Comparison of ENCODE assay signal across 9 cellular contexts in genomic region chr17:2391597-2392251, GRCh38. TPM values are rescaled to one million over a fixed set of nuclear protein-coding genes. Genes with fewer than 3 reads are reported as not detected.
DNase-seq lines count a peak whose midpoint lies in the region; FAIRE-seq and TF ChIP-seq lines count a peak whose summit lies in the region.
"Had no signal": no experiment of that assay in that cellular context is flagged by ENCODE, and none has a peak within 500 bp of the region (broad histone marks: within the 10 kb centered on the region; RNA-seq: fewer than 3 reads in every experiment).

No MANE protein-coding gene starts in this region.

- H3K9me3 ChIP-seq in keratinocyte (ENCODE audit: control insufficient read depth, low read depth, low read length) (no peaks in the 10 kb centered on the region), subcutaneous abdominal adipose tissue (ENCODE audit: control insufficient read depth in 5 of 5, low read length in 5 of 5) (no peaks in the 10 kb centered on the region)

- TF ChIP-seq CTCF in keratinocyte (optimal IDR thresholded peaks at IDR 0.05 in 1 of 3, IDR thresholded peaks at IDR 0.05 in 1 of 3, conservative IDR thresholded peaks at IDR 0.05 in 1 of 3; ENCODE audit: extremely low read depth in 1 of 3, insufficient read depth in 2 of 3, low read length in 3 of 3), result no peak

- H3K4me2 ChIP-seq in keratinocyte (ENCODE audit: control insufficient read depth, extremely low read depth, insufficient read depth, low read depth, low read length), result peak overlapping the region; percentile 88

- no peaks in the 10 kb centered on the region for H3K27me3 Mint-ChIP-seq in T-helper 1 cell treated with Interleukin-12 subunit alpha and Interleukin-12 subunit beta and Interleukin-4 antibody, amounts not matched to agents 30 μg/mL and 1 μg/mL, for 36 hours (ENCODE audit: low read depth)
- no peaks in the 10 kb centered on the region for H3K27me3 Mint-ChIP-seq in activated naive CD8-positive, alpha-beta T cell

- no peaks in the 10 kb centered on the region for H3K27me3 ChIP-seq in keratinocyte (ENCODE audit: control insufficient read depth, extremely low read depth, insufficient read depth, low read length)
- H3K27me3 ChIP-seq in subcutaneous abdominal adipose tissue (ENCODE audit: control insufficient read depth in 5 of 5, insufficient read depth in 4 of 5, low read length in 5 of 5), result no peaks in the 10 kb centered on the region

- dilution Hi-C loops in keratinocyte (cut with MboI; ENCODE audit: extremely low pct_ligation_motif_present, low sequenced_read_pairs), result no loop called here

- H3K27ac ChIP-seq in keratinocyte (ENCODE audit: control insufficient read depth, insufficient read depth, low read length) (peak overlapping the region; percentile 66), subcutaneous abdominal adipose tissue (ENCODE audit: low read depth, low read length) (peak overlapping the region; percentile 94)

- H3K9me3 Mint-ChIP-seq in T-helper 1 cell treated with Interleukin-12 subunit alpha and Interleukin-12 subunit beta and Interleukin-4 antibody, amounts not matched to agents 30 μg/mL and 1 μg/mL, for 36 hours, result no peaks in the 10 kb centered on the region
- H3K9me3 Mint-ChIP-seq in activated naive CD8-positive, alpha-beta T cell (ENCODE audit: low read depth), result no peaks in the 10 kb centered on the region

- peaks cover 8% of the 10 kb centered on the region for H3K36me3 Mint-ChIP-seq in T-helper 1 cell treated with Interleukin-12 subunit alpha and Interleukin-12 subunit beta and Interleukin-4 antibody, amounts not matched to agents 30 μg/mL and 1 μg/mL, for 36 hours (ENCODE audit: low read depth)
- no peaks in the 10 kb centered on the region for H3K36me3 Mint-ChIP-seq in activated naive CD8-positive, alpha-beta T cell

- H3K4me1 Mint-ChIP-seq in T-helper 1 cell treated with Interleukin-12 subunit alpha and Interleukin-12 subunit beta and Interleukin-4 antibody, amounts not matched to agents 30 μg/mL and 1 μg/mL, for 36 hours (ENCODE audit: low read depth), result peaks cover 37% of the 10 kb centered on the region
- peaks cover 41% of the 10 kb centered on the region for H3K4me1 Mint-ChIP-seq in activated naive CD8-positive, alpha-beta T cell (ENCODE audit: low read depth)

- H3K36me3 ChIP-seq in keratinocyte (ENCODE audit: control insufficient read depth in 2 of 2, extremely low read depth in 1 of 2, insufficient read depth in 2 of 2, low read length in 2 of 2) (peaks cover 8 to 10% of the 10 kb centered on the region in 2 experiments), subcutaneous abdominal adipose tissue (ENCODE audit: control insufficient read depth in 5 of 5, insufficient read depth in 5 of 5, low read length in 5 of 5) (peaks cover 0 to 23% (median 16%) of the 10 kb centered on the region in 5 donors)

- H4K20me1 ChIP-seq in keratinocyte (ENCODE audit: control insufficient read depth, extremely low read depth, insufficient read depth, low read length), result no peaks in the 10 kb centered on the region

- H3K4me3 ChIP-seq in keratinocyte (ENCODE audit: control insufficient read depth in 2 of 3, extremely low read depth in 1 of 3, insufficient read depth in 2 of 3, low read depth in 1 of 3, low read length in 3 of 3) (peak overlapping the region in 2 of 3 experiments; percentile 50 to 69), subcutaneous abdominal adipose tissue (ENCODE audit: low read depth in 1 of 5, low read length in 5 of 5) (peak overlapping the region; percentile 1 to 71 (median 62))

- H3K9ac ChIP-seq in keratinocyte (ENCODE audit: control insufficient read depth, extremely low read depth, insufficient read depth, low read length), result peak overlapping the region; percentile 77
- peak overlapping the region; percentile 13 to 66 (median 44) for H3K9ac ChIP-seq in subcutaneous abdominal adipose tissue (ENCODE audit: low read length in 5 of 5)

- H3K4me1 ChIP-seq in keratinocyte (ENCODE audit: control insufficient read depth, extremely low read depth, insufficient read depth, low read length) (peaks cover 20% of the 10 kb centered on the region), subcutaneous abdominal adipose tissue (ENCODE audit: control insufficient read depth in 5 of 5, insufficient read depth in 5 of 5, low read length in 5 of 5) (peaks cover 33 to 61% (median 55%) of the 10 kb centered on the region in 5 donors)

- FAIRE-seq in keratinocyte (lab: Jason Lieb, UNC), result no peak
- FAIRE-seq: A204.1 had no signal

- no peaks in the 10 kb centered on the region for H3K9me1 ChIP-seq in keratinocyte (ENCODE audit: control insufficient read depth, extremely low read depth, insufficient read depth, low read length)

- DNase-seq in T-helper 1 cell (no peak), keratinocyte (ENCODE audit: low read depth, low spot score) (no peak), DMS79 treated with DMSO at 0.1 percent for 48 hours (lab: John Stamatoyannopoulos, UW) (no peak), EL (no peak), cerebellar nuclear complex (lab: John Stamatoyannopoulos, UW) (no peak)

- H2AFZ ChIP-seq in keratinocyte (ENCODE audit: control insufficient read depth, low read length), result no peak overlapping the region

- H3K4me3 Mint-ChIP-seq in T-helper 1 cell treated with Interleukin-12 subunit alpha and Interleukin-12 subunit beta and Interleukin-4 antibody, amounts not matched to agents 30 μg/mL and 1 μg/mL, for 36 hours, result peak overlapping the region; percentile 90
- peak overlapping the region; percentile 94 for H3K4me3 Mint-ChIP-seq in activated naive CD8-positive, alpha-beta T cell

- peak overlapping the region; percentile 95 for H3K27ac Mint-ChIP-seq in T-helper 1 cell treated with Interleukin-12 subunit alpha and Interleukin-12 subunit beta and Interleukin-4 antibody, amounts not matched to agents 30 μg/mL and 1 μg/mL, for 36 hours
- H3K27ac Mint-ChIP-seq in activated naive CD8-positive, alpha-beta T cell, result peak overlapping the region; percentile 94

- peaks cover 19% of the 10 kb centered on the region for H3K79me2 ChIP-seq in keratinocyte (ENCODE audit: control insufficient read depth, insufficient read depth, low read length)

RNA-seq across cellular contexts. Expression of gene MNT, which starts 9.1 kb away (rescaled TPM):
- 2.0 to 3.6 TPM (median 2.3 TPM) in 3 replicates for polyA plus RNA-seq in keratinocyte
- 12.9 TPM for polyA plus RNA-seq in keratinocyte (2011; ENCODE audit: low read depth)
- 1.3 and 2.4 TPM in 2 replicates for polyA plus RNA-seq in keratinocyte (2011; cell fraction: cytosol; rRNA removed)
- 12.2 and 20.7 TPM in 2 replicates for polyA plus RNA-seq in keratinocyte (2011; cell fraction: nucleus; rRNA removed)
- polyA plus RNA-seq in keratinocyte (2012; ENCODE audit: low replicate concordance), result 10.4 and 16.5 TPM in 2 replicates
- polyA minus RNA-seq in keratinocyte, result 3.8 to 8.5 TPM (median 4.9 TPM) in 3 replicates
- 10.0 TPM for polyA minus RNA-seq in keratinocyte (2011; cell fraction: cytosol; rRNA and poly(A)+ RNA removed)
- polyA minus RNA-seq in keratinocyte (2011; cell fraction: nucleus; rRNA and poly(A)+ RNA removed), result 7.6 and 10.6 TPM in 2 replicates

RNA-seq across cellular contexts. Expression of gene SGSM2, which starts 54.4 kb away (rescaled TPM):
- 16.4 to 39.4 TPM (median 20.1 TPM) in 3 replicates for polyA plus RNA-seq in keratinocyte
- 9.3 TPM for polyA plus RNA-seq in keratinocyte (2011; ENCODE audit: low read depth)
- polyA plus RNA-seq in keratinocyte (2011; cell fraction: cytosol; rRNA removed), result 10.8 and 18.2 TPM in 2 replicates
- 125 and 176 TPM in 2 replicates for polyA plus RNA-seq in keratinocyte (2011; cell fraction: nucleus; rRNA removed)
- polyA plus RNA-seq in keratinocyte (2012; ENCODE audit: low replicate concordance), result 15.7 and 19.4 TPM in 2 replicates
- polyA minus RNA-seq in keratinocyte, result 26.7 to 52.3 TPM (median 32.0 TPM) in 3 replicates
- polyA minus RNA-seq in keratinocyte (2011; cell fraction: cytosol; rRNA and poly(A)+ RNA removed), result 22.4 TPM
- polyA minus RNA-seq in keratinocyte (2011; cell fraction: nucleus; rRNA and poly(A)+ RNA removed), result 24.4 and 27.1 TPM in 2 replicates

RNA-seq across cellular contexts. Expression of gene TSR1, which starts 55.5 kb away (rescaled TPM):
- polyA plus RNA-seq in keratinocyte, result 12.2 to 24.7 TPM (median 17.1 TPM) in 3 replicates
- 19.6 TPM for polyA plus RNA-seq in keratinocyte (2011; ENCODE audit: low read depth)
- 15.6 and 20.4 TPM in 2 replicates for polyA plus RNA-seq in keratinocyte (2011; cell fraction: cytosol; rRNA removed)
- polyA plus RNA-seq in keratinocyte (2011; cell fraction: nucleus; rRNA removed), result 33.0 and 34.5 TPM in 2 replicates
- polyA plus RNA-seq in keratinocyte (2012; ENCODE audit: low replicate concordance), result 25.0 and 39.6 TPM in 2 replicates
- 15.6 to 32.3 TPM (median 15.8 TPM) in 3 replicates for polyA minus RNA-seq in keratinocyte
- polyA minus RNA-seq in keratinocyte (2011; cell fraction: cytosol; rRNA and poly(A)+ RNA removed), result 21.9 TPM
- 21.3 and 24.8 TPM in 2 replicates for polyA minus RNA-seq in keratinocyte (2011; cell fraction: nucleus; rRNA and poly(A)+ RNA removed)
